22 cellular contexts compared by ENCODE assay signal in genomic region chr1:95223110-95223509, GRCh38. TPM values are rescaled to one million over a fixed set of nuclear protein-coding genes. Genes with fewer than 3 reads are reported as not detected.
DNase-seq lines count a peak whose midpoint lies in the region; ATAC-seq and TF ChIP-seq lines count a peak whose summit lies in the region.
"Had no signal": no experiment of that assay in that cellular context is flagged by ENCODE, and none has a peak within 500 bp of the region (broad histone marks: within the 10 kb centered on the region; RNA-seq: fewer than 3 reads in every experiment).

No MANE protein-coding gene starts in this region.

- peaks cover 34% of the 10 kb centered on the region for H3K4me1 ChIP-seq in PC-3 (ENCODE audit: insufficient read depth, low read length)
- H3K4me1 ChIP-seq in fibroblast of lung (ENCODE audit: control insufficient read depth, extremely low read depth, insufficient read depth, low read length) = no peaks in the 10 kb centered on the region
- no peaks in the 10 kb centered on the region for H3K4me1 ChIP-seq in upper lobe of left lung
- H3K4me1 ChIP-seq: left lung, vagina had no signal

- TF ChIP-seq POLR2A in upper lobe of left lung (IDR thresholded peaks at IDR 0.05) = no peak

- H3K9me3 ChIP-seq in PC-3 (ENCODE audit: low read length) (no peaks in the 10 kb centered on the region), fibroblast of lung (ENCODE audit: control insufficient read depth, insufficient read depth, low read depth, low read length) (no peaks in the 10 kb centered on the region), upper lobe of left lung (no peaks in the 10 kb centered on the region), WERI-Rb-1 (ENCODE audit: severe bottlenecking) (no peaks in the 10 kb centered on the region)
- H3K9me3 ChIP-seq: left lung, vagina had no signal

- H4K20me1 ChIP-seq in PC-3 (ENCODE audit: low read length) (no peaks in the 10 kb centered on the region), fibroblast of lung (ENCODE audit: control insufficient read depth, extremely low read depth, insufficient read depth, low read length) (no peaks in the 10 kb centered on the region)

- H3K4me3 ChIP-seq in PC-3 (ENCODE audit: low read length) (no peak overlapping the region), fibroblast of lung (replicated peaks in 1 of 4; ENCODE audit: control extremely low read depth in 1 of 4, insufficient read depth in 1 of 4, low read depth in 3 of 4, low read length in 4 of 4) (no peak overlapping the region), upper lobe of left lung (no peak overlapping the region), WERI-Rb-1 (ENCODE audit: low read depth, low read length) (no peak overlapping the region)
- H3K4me3 ChIP-seq: left lung, vagina had no signal

- H3K9me2 ChIP-seq in PC-3 (replicated peaks; ENCODE audit: low read length) = no peaks in the 10 kb centered on the region; the same call in 1 of the 2 replicates

- DNase-seq in AG08395 (ENCODE audit: low spot score) (peak; percentile 21), PC-3 (peak; percentile 60), fibroblast of lung (ENCODE audit: low read depth in 2 of 2) (peak; percentile 54 to 63), left kidney (ENCODE audit: low read depth, low spot score) (peak; percentile 1), inferior parietal cortex (ENCODE audit: extremely low spot score) (no peak), NCI-H345 (lab: John Stamatoyannopoulos, UW) (no peak), upper lobe of left lung (no peak), WERI-Rb-1 (no peak)
- DNase-seq: activated B cell treated with CpG ODN at 0.5 μM for 24 hours; activated gamma-delta T cell treated with Interleukin-2 at 50 U/mL for 16 hours; caudate nucleus; DMS153; endodermal cell; HCEC 1CT; KG1; left lung; NCI-H1436; NCI-H446; retina; stimulated activated CD4-positive, alpha-beta T cell treated with anti-CD3 and anti-CD28 coated beads, Interleukin-4, amount 100 ng/mL, for 24 hours had no signal

- no peaks in the 10 kb centered on the region for H3K36me3 ChIP-seq in PC-3 (ENCODE audit: low read depth, low read length)
- H3K36me3 ChIP-seq in fibroblast of lung (ENCODE audit: control insufficient read depth, insufficient read depth, low read length) = no peaks in the 10 kb centered on the region
- no peaks in the 10 kb centered on the region for H3K36me3 ChIP-seq in upper lobe of left lung
- no peaks in the 10 kb centered on the region for H3K36me3 ChIP-seq in WERI-Rb-1
- H3K36me3 ChIP-seq: left lung, vagina had no signal

- H3K4me2 ChIP-seq in PC-3 (ENCODE audit: low read length) (peak overlapping the region; percentile 6; the same call in 1 of the 2 replicates), fibroblast of lung (ENCODE audit: extremely low read depth, insufficient read depth, low read length) (no peak overlapping the region)

- H3K79me2 ChIP-seq in PC-3 (ENCODE audit: low read length) (no peaks in the 10 kb centered on the region), fibroblast of lung (ENCODE audit: control insufficient read depth, insufficient read depth, low read length) (no peaks in the 10 kb centered on the region)

- TF ChIP-seq EP300 in upper lobe of left lung (IDR thresholded peaks at IDR 0.05) = no peak

- ATAC-seq in PC-3 = peak; percentile 70
- no peak for ATAC-seq in upper lobe of left lung (ENCODE audit: low FRiP score in 2 of 2)
- ATAC-seq: left lung; natural killer cell treated with Interleukin-12 subunit alpha and Interleukin-12 subunit beta and Interleukin-15 and Interleukin-18, amount 100 ng/mL, for 72 hours had no signal

- H2AFZ ChIP-seq in PC-3 (ENCODE audit: low read length) (no peak overlapping the region), fibroblast of lung (ENCODE audit: low read length) (no peak overlapping the region)

- intact Hi-C loops in PC-3 (cut with micrococcal nuclease) = no loop called here

- peaks cover 5% of the 10 kb centered on the region for H3F3A ChIP-seq in PC-3 (ENCODE audit: low read length, unreplicated experiment)

- BruUV-seq in PC-3 (replicated peaks; lab: Mats Ljungman, UMichigan) = no TSS peak

- TF ChIP-seq CTCF in PC-3 (conservative IDR thresholded peaks at IDR 0.05; ENCODE audit: low read depth, low read length) (no peak), fibroblast of lung (conservative IDR thresholded peaks at IDR 0.05 in 1 of 2, IDR thresholded peaks at IDR 0.05 in 1 of 2; ENCODE audit: low read depth in 1 of 2, low read length in 2 of 2) (no peak), upper lobe of left lung (IDR thresholded peaks at IDR 0.05) (no peak), WERI-Rb-1 (IDR thresholded peaks at IDR 0.05; ENCODE audit: low read depth, low read length) (no peak)

- H3K9ac ChIP-seq in PC-3 (ENCODE audit: low read length) (no peak overlapping the region), fibroblast of lung (ENCODE audit: insufficient read depth, low read length) (no peak overlapping the region)

- H3K27ac ChIP-seq in PC-3 (ENCODE audit: low read length) (no peak overlapping the region), fibroblast of lung (ENCODE audit: insufficient read depth, low read length) (no peak overlapping the region), upper lobe of left lung (no peak overlapping the region), WERI-Rb-1 (no peak overlapping the region)
- H3K27ac ChIP-seq: left lung, vagina had no signal

- CTCF ChIA-PET in PC-3 (lab: Charles Lee) = interaction anchor here (1.7 kb wide), 1 partner anchor 11 kb away, joined by 13 read pairs; the partner anchor contains the start of gene RWDD3

- no peaks in the 10 kb centered on the region for H3K27me3 ChIP-seq in PC-3 (ENCODE audit: low read length)
- H3K27me3 ChIP-seq in fibroblast of lung (ENCODE audit: control insufficient read depth, insufficient read depth, low read length) = no peaks in the 10 kb centered on the region
- H3K27me3 ChIP-seq in upper lobe of left lung = no peaks in the 10 kb centered on the region
- H3K27me3 ChIP-seq in WERI-Rb-1 (ENCODE audit: insufficient read depth, low read depth, severe bottlenecking) = no peaks in the 10 kb centered on the region
- H3K27me3 ChIP-seq: left lung, vagina had no signal

- POLR2A ChIA-PET in PC-3 (lab: Charles Lee; ENCODE audit: unreplicated experiment) = interaction anchor here (0.6 to 1.0 kb wide), 3 partner anchors 11 to 138 kb away, joined by 3 to 10 read pairs (median 4); partner anchors contain the start of gene RWDD3

RNA-seq across cellular contexts. Expression of gene RWDD3, which starts 10.9 kb away (rescaled TPM):
- 10.3 and 10.4 TPM in 2 replicates for total RNA-seq in PC-3 (2014; rRNA removed)
- total RNA-seq in fibroblast of lung = 17.5 and 20.5 TPM in 2 replicates
- 10.3 and 15.3 TPM in 2 replicates for polyA plus RNA-seq in fibroblast of lung
- polyA plus RNA-seq in fibroblast of lung (2012) = 10.7 and 13.5 TPM in 2 replicates
- 0.63 and 1.9 TPM in 2 replicates for polyA minus RNA-seq in fibroblast of lung (ENCODE audit: low replicate concordance)
- total RNA-seq in upper lobe of left lung = 10 to 100 TPM in 4 of 6 donors, 1 to 10 TPM in 2; 4.1 to 18.9 (median 10.4) TPM

Comparison
In these comparisons a context has a peak if more than half of its experiments do, and no peak if none do; other contexts are left out.
1. DNase-seq: peak in AG08395 (single experiment), PC-3 (single experiment), fibroblast of lung (2 of 2) and left kidney (single experiment); none in inferior parietal cortex (single experiment), NCI-H345 (single experiment), upper lobe of left lung (0 of 2) and WERI-Rb-1 (single experiment).